ENCODE assay signal across 8 cellular contexts in the genomic region with DNA sequence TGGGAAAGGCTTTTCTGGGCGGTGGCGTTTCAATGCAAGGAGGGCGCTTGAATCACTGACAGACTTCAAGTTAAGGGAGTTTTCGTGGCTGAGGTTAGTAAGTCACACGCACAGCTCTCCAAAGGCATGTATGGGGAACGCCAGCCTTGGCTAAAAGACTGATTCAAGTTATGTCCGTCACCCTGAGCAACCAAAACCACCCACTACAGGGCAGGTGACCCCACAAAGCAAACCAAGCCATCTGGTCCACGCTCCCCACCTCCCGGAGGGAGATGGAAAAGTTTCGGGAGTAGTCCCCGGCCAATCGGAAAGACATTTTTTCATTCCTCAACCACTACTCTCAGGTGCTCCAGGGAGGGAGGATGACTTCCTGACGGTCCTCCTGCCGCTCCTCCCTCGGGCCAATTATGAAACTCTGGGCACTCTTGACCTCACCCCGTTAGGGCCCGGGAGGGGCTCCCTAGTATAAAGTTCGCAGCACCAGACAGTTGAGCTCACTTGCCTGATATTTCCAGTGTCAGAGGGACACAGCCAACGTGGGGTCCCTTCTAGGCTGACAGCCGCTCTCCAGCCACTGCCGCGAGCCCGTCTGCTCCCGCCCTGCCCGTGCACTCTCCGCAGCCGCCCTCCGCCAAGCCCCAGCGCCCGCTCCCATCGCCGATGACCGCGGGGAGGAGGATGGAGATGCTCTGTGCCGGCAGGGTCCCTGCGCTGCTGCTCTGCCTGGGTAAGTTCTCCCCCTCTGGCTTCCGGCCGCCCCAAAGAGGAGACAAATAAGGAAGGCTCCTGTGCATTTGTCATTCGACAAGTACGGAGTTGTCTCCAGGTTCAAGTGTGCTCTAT. TPM values are rescaled to one million over a fixed set of nuclear protein-coding genes. Genes with fewer than 3 reads are reported as not detected.
DNase-seq lines count a peak whose midpoint lies in the region; ATAC-seq lines count a peak whose summit lies in the region.

A gene with protein sequence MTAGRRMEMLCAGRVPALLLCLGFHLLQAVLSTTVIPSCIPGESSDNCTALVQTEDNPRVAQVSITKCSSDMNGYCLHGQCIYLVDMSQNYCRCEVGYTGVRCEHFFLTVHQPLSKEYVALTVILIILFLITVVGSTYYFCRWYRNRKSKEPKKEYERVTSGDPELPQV (plus strand): TSS at position 497 of the 843 bp plus-strand sequence. CDS start 164 bp downstream, at position 661.

- no peaks in the 10 kb centered on the region for H3K36me3 ChIP-seq in CD8-positive, alpha-beta memory T cell (ENCODE audit: insufficient read depth, low read length)

- peaks cover 24 to 64% of the 10 kb centered on the region in 2 donors for H3K27me3 Mint-ChIP-seq in CD8-positive, alpha-beta memory T cell

- H3K4me3 Mint-ChIP-seq in CD8-positive, alpha-beta memory T cell = peak within 1 kb of the TSS in 6 of 7 donors; percentile 30 to 68 (median 58)

- peak in 1 of 5 donors; percentile 11 for DNase-seq in CD8-positive, alpha-beta memory T cell
- DNase-seq in M059J (ENCODE audit: low read depth) (peak; percentile 41), brain pericyte (ENCODE audit: low read depth, low spot score) (peak; percentile 45), islet precursor cell (peak; percentile 78), AML-193 (lab: John Stamatoyannopoulos, UW) (no peak), NCI-H2029 (lab: John Stamatoyannopoulos, UW) (no peak)
- peak; percentile 8 for DNase-seq in stimulated activated CD4-positive, alpha-beta T cell treated with anti-CD3 and anti-CD28 coated beads, Interleukin-4, amount 100 ng/mL, for 1 hour

- peaks cover 0 to 2% (median 0%) of the 10 kb centered on the region in 5 donors for H3K9me3 Mint-ChIP-seq in CD8-positive, alpha-beta memory T cell

- peak within 1 kb of the TSS in 2 of 8 donors; percentile 9 to 59 for H3K27ac Mint-ChIP-seq in CD8-positive, alpha-beta memory T cell

- peak within 1 kb of the TSS; percentile 22 for H3K4me3 ChIP-seq in CD8-positive, alpha-beta memory T cell (ENCODE audit: low read length)

- H3K27me3 ChIP-seq in CD8-positive, alpha-beta memory T cell (ENCODE audit: insufficient read depth, low read length, poor library complexity, severe bottlenecking) = peaks cover 13% of the 10 kb centered on the region

- H3K27ac ChIP-seq in CD8-positive, alpha-beta memory T cell (ENCODE audit: low read depth, low read length) = peak within 1 kb of the TSS; percentile 43

- H3K4me1 ChIP-seq in CD8-positive, alpha-beta memory T cell (ENCODE audit: insufficient read depth, low read length) = no peaks in the 10 kb centered on the region

- H3K36me3 Mint-ChIP-seq in CD8-positive, alpha-beta memory T cell = no peaks in the 10 kb centered on the region

- no peaks in the 10 kb centered on the region for H3K9me3 ChIP-seq in CD8-positive, alpha-beta memory T cell (ENCODE audit: low read length)

- ATAC-seq in GM21423 (IDR thresholded peaks at IDR 0.05; ENCODE audit: unreplicated experiment) = peak; percentile 49

- CTCF ChIA-PET in CD8-positive, alpha-beta memory T cell (lab: Charles Lee) = no interaction called here

- peaks cover 9 to 17% (median 13%) of the 10 kb centered on the region in 3 donors for H3K4me1 Mint-ChIP-seq in CD8-positive, alpha-beta memory T cell

- POLR2A ChIA-PET in CD8-positive, alpha-beta memory T cell (lab: Charles Lee) = no interaction called here

RNA-seq across cellular contexts. Expression of the gene that starts here (rescaled TPM):
- total RNA-seq in CD8-positive, alpha-beta memory T cell = not detected
- polyA plus RNA-seq in CD8-positive, alpha-beta memory T cell = not detected
- total RNA-seq in M059J (2014; rRNA removed; shearing (Covaris generic)) = 1.6 and 2.0 TPM in 2 replicates

Comparison
In these comparisons a context has a peak if more than half of its experiments do, and no peak if none do; other contexts are left out.
1. DNase-seq: peak in M059J (single experiment), brain pericyte (single experiment), islet precursor cell (single experiment) and stimulated activated CD4-positive, alpha-beta T cell treated with anti-CD3 and anti-CD28 coated beads, Interleukin-4, amount 100 ng/mL, for 1 hour (single experiment); none in AML-193 (0 of 2) and NCI-H2029 (single experiment).